In the genomic region with DNA sequence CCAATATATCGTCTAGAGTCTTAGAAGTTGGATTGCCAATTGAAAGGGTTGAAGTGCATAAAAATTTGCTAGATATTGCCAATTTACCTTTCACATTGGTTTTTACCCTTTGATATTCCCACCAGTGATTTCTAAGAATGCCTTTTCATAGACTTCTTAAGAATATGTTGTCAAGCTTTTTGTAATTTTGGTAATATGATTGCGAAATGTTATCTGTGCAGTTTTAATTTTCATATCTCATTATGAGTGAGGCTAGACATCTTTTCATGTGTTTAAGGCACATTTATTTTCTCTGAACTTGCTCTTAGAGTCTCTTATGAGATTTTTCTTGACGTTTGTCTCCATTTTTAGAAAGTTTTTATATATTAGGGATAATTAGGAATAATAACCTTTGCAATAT, we compare ENCODE assay signal across 4 cellular contexts.
TF ChIP-seq lines count a peak whose summit lies in the region.

No MANE protein-coding gene starts in this region.

TF ChIP-seq in HepG2, 621 proteins besides CTCF, POLR2A, EP300 and RAD21:
- TF ChIP-seq CEBPB (IDR thresholded peaks at IDR 0.05; ENCODE audit: borderline replicate concordance, low read depth, low read length) (peak; percentile 49; the same call in 1 of the 2 replicates), ZNF720 (CRISPR knock-in tag; IDR thresholded peaks at IDR 0.05) (no peak), ZBTB38 (CRISPR knock-in tag; IDR thresholded peaks at IDR 0.05) (no peak)

TF ChIP-seq in IMR-90, 13 proteins besides CTCF, POLR2A, EP300 and RAD21:
- no peak for TF ChIP-seq SMC3 (IDR thresholded peaks at IDR 0.05; ENCODE audit: low read depth, low read length)
- peak; percentile 73 for TF ChIP-seq CEBPB (IDR thresholded peaks at IDR 0.05; ENCODE audit: low read depth, low read length)

TF ChIP-seq in K562, 482 proteins besides CTCF, POLR2A, EP300 and RAD21:
- TF ChIP-seq CEBPG (CRISPR knock-in tag; IDR thresholded peaks at IDR 0.05) (no peak), CEBPG (tag; conservative IDR thresholded peaks at IDR 0.05 in 1 of 2, IDR thresholded peaks at IDR 0.05 in 1 of 2) (peak in 1 of 2 experiments; percentile 7; a peak in 1 of 4 replicates), CEBPB (tag; IDR thresholded peaks at IDR 0.05) (peak; percentile 75), HINFP (tag; conservative IDR thresholded peaks at IDR 0.05; ENCODE audit: low read depth) (no peak)

TF ChIP-seq in H1, 55 proteins besides CTCF, POLR2A, EP300 and RAD21:
- TF ChIP-seq TAF7 (optimal IDR thresholded peaks at IDR 0.05; ENCODE audit: borderline replicate concordance, low read depth, low read length), result no peak
- no peak for TF ChIP-seq TEAD4 (IDR thresholded peaks at IDR 0.05; ENCODE audit: low read depth, low read length)
- TF ChIP-seq CEBPB (IDR thresholded peaks at IDR 0.05; ENCODE audit: low read depth, low read length), result peak; percentile 58; the same call in 1 of the 2 replicates
